In genomic region chr2:168185583-168186274, GRCh38 we compare ENCODE assay signal across 16 cellular contexts.
DNase-seq lines count a peak whose midpoint lies in the region; ATAC-seq, FAIRE-seq and TF ChIP-seq lines count a peak whose summit lies in the region.
"Had no signal": no experiment of that assay in that cellular context is flagged by ENCODE, and none has a peak within 500 bp of the region (broad histone marks: within the 10 kb centered on the region; RNA-seq: fewer than 3 reads in every experiment).

No MANE protein-coding gene starts in this region.

- no peak overlapping the region for H3K4me3 Mint-ChIP-seq in Calu3 (ENCODE audit: low read depth, unreplicated experiment)
- H3K4me3 Mint-ChIP-seq: T-helper 17 cell had no signal

- H3K9me3 Mint-ChIP-seq in Calu3 (ENCODE audit: low read depth, unreplicated experiment), result no peaks in the 10 kb centered on the region

- peaks cover 50% of the 10 kb centered on the region for H3F3A ChIP-seq in PC-9 (ENCODE audit: insufficient read depth, low read depth)

- H3K27ac Mint-ChIP-seq in Calu3 (ENCODE audit: unreplicated experiment), result peak overlapping the region; percentile 61
- H3K27ac Mint-ChIP-seq: T-helper 17 cell had no signal

- no peak for FAIRE-seq in frontal cortex (lab: Jason Lieb, UNC)
- FAIRE-seq: endometrium had no signal

- TF ChIP-seq CTCF in Calu3 (IDR thresholded peaks at IDR 0.05; ENCODE audit: unreplicated experiment), result no peak
- TF ChIP-seq CTCF in PC-9 (conservative IDR thresholded peaks at IDR 0.05), result no peak
- TF ChIP-seq CTCF in mucosa of descending colon (IDR thresholded peaks at IDR 0.05), result no peak

- H3K27ac ChIP-seq in PC-9, result peak overlapping the region; percentile 95
- H3K27ac ChIP-seq: C4-2B, RWPE1 had no signal

- H3K9me2 ChIP-seq in PC-9 (ENCODE audit: insufficient read depth), result no peaks in the 10 kb centered on the region

- H3K79me2 ChIP-seq in PC-9 (ENCODE audit: low read depth), result peaks cover 92% of the 10 kb centered on the region

- BruUV-seq in Calu3 (replicated peaks; lab: Mats Ljungman, UMichigan), result no TSS peak
- no TSS peak for BruUV-seq in PC-9 (replicated peaks; lab: Mats Ljungman, UMichigan)

- DNase-seq in Calu3, result no peak
- DNase-seq in Kasumi-1 (lab: John Stamatoyannopoulos, UW), result peak; percentile 30 to 35
- peak in 1 of 2 experiments; percentile 35 for DNase-seq in PC-9
- DNase-seq in mucosa of descending colon, result no peak
- no peak for DNase-seq in effector CD4-positive, alpha-beta T cell
- no peak for DNase-seq in frontal cortex (ENCODE audit: low spot score in 2 of 2)
- DNase-seq: amygdala, NCI-H1694 treated with DMSO at 0.1 percent for 48 hours, posterior cingulate gyrus, spleen, T-helper 17 cell had no signal

- H3K9me3 ChIP-seq in PC-9 (ENCODE audit: insufficient read depth, low read depth), result no peaks in the 10 kb centered on the region
- H3K9me3 ChIP-seq in mucosa of descending colon, result no peaks in the 10 kb centered on the region
- H3K9me3 ChIP-seq: spleen had no signal

- H3K4me1 Mint-ChIP-seq in Calu3 (ENCODE audit: low read depth, unreplicated experiment), result peaks cover 69% of the 10 kb centered on the region

- 0 out of 2 replicates have a peak, but pooled peaks cover 4% of the 10 kb centered on the region for H3K36me3 ChIP-seq in PC-9 (ENCODE audit: low read depth)
- no peaks in the 10 kb centered on the region for H3K36me3 ChIP-seq in mucosa of descending colon (ENCODE audit: low read depth)

- no peak overlapping the region for H3K4me3 ChIP-seq in PC-9
- H3K4me3 ChIP-seq in mucosa of descending colon, result no peak overlapping the region
- H3K4me3 ChIP-seq: spleen had no signal

- H4K20me1 ChIP-seq in PC-9 (ENCODE audit: insufficient read depth), result no peaks in the 10 kb centered on the region

- H2AFZ ChIP-seq in PC-9, result no peak overlapping the region

- POLR2A ChIA-PET in PC-9 (lab: Charles Lee; ENCODE audit: unreplicated experiment), result no interaction called here

- H3K4me1 ChIP-seq in PC-9 (replicated peaks; ENCODE audit: insufficient read depth) (peaks cover 84% of the 10 kb centered on the region), mucosa of descending colon (ENCODE audit: low read depth) (peaks cover 45% of the 10 kb centered on the region)

- ATAC-seq in mucosa of descending colon (peak; percentile 8), HG02759 (IDR thresholded peaks at IDR 0.05; ENCODE audit: unreplicated experiment) (no peak)
- ATAC-seq: activated CD4-positive, CD25-positive, alpha-beta regulatory T cell treated with anti-CD3 and anti-CD28 coated beads, Interleukin-2, amount 50 U/mL, for 24 hours; T-helper 17 cell had no signal

- CTCF ChIA-PET in Calu3 (lab: Charles Lee), result interaction anchor here (0.9 kb wide), 1 partner anchor 15 kb away, joined by 4 read pairs; no protein-coding TSS in a partner anchor
- CTCF ChIA-PET in PC-9 (lab: Charles Lee), result no interaction called here

- H3K4me2 ChIP-seq in PC-9, result peak overlapping the region; percentile 39

- no peaks in the 10 kb centered on the region for H3K27me3 ChIP-seq in PC-9 (ENCODE audit: insufficient read depth, low read depth)
- H3K27me3 ChIP-seq: spleen had no signal

- peaks cover 17% of the 10 kb centered on the region for H3K36me3 Mint-ChIP-seq in Calu3 (ENCODE audit: insufficient read depth, unreplicated experiment)

- intact Hi-C loops in Calu3 (cut with micrococcal nuclease; ENCODE audit: unreplicated experiment), result no loop called here
- intact Hi-C loops in PC-9 (cut with micrococcal nuclease; ENCODE audit: unreplicated experiment), result no loop called here
- intact Hi-C loops in mucosa of descending colon (cut with DNase I, micrococcal nuclease), result no loop called here

- no peaks in the 10 kb centered on the region for H3K27me3 Mint-ChIP-seq in Calu3 (ENCODE audit: unreplicated experiment)
- H3K27me3 Mint-ChIP-seq: T-helper 17 cell had no signal

Comparison
In these comparisons a context has a peak if more than half of its experiments do, and no peak if none do; other contexts are left out.
1. DNase-seq: peak in Kasumi-1 (2 of 2); none in Calu3 (single experiment), mucosa of descending colon (0 of 3), effector CD4-positive, alpha-beta T cell (single experiment) and frontal cortex (0 of 2).